In genomic region chr1:117615474-117615873, GRCh38 we compare ENCODE assay signal across 11 cellular contexts. TPM values are rescaled to one million over a fixed set of nuclear protein-coding genes. Genes with fewer than 3 reads are reported as not detected.
DNase-seq lines count a peak whose midpoint lies in the region; TF ChIP-seq lines count a peak whose summit lies in the region.
"Had no signal": no experiment of that assay in that cellular context is flagged by ENCODE, and none has a peak within 500 bp of the region (broad histone marks: within the 10 kb centered on the region; RNA-seq: fewer than 3 reads in every experiment).

No MANE protein-coding gene starts in this region.

- WGBS in hepatocyte (ENCODE audit: low lambda C conversion rate, missing lambda C conversion rate) = 88% methylated on average over 3 of the region's 3 CpGs

- DNase-seq in activated effector memory CD4-positive, alpha-beta T cell treated with anti-CD3 and anti-CD28 coated beads, Interleukin-2, amount 50 U/mL, for 16 hours = peak; percentile 73
- DNase-seq in activated effector memory CD4-positive, alpha-beta T cell treated with Interleukin-2 at 50 U/mL for 16 hours = no peak
- DNase-seq in NB4 (ENCODE audit: low read depth) (peak; percentile 87), cerebellar cortex (ENCODE audit: low spot score) (no peak), NOMO-1 treated with DMSO at 0.1 percent for 48 hours (lab: John Stamatoyannopoulos, UW; ENCODE audit: unreplicated experiment) (no peak), hepatocyte (ENCODE audit: low spot score) (no peak)
- peak; percentile 6 for DNase-seq in activated T-helper 9 cell treated with anti-CD3 and anti-CD28 coated beads, Interleukin-2, amount 50 U/mL, for 16 hours (ENCODE audit: low read depth)
- DNase-seq in stimulated activated CD8-positive, alpha-beta memory T cell treated with anti-CD3 and anti-CD28 coated beads, Interleukin-7, amount 100 ng/mL, for 48 hours (ENCODE audit: extremely low read depth in 1 of 2, low read depth in 1 of 2) = peak; percentile 1 to 11
- DNase-seq: foreskin keratinocyte, HFFc6, NCI-H774 had no signal

- H3K4me3 ChIP-seq in NB4 (ENCODE audit: low read depth, low read length) (peak overlapping the region; percentile 52), hepatocyte (no peak overlapping the region)

- no peak for TF ChIP-seq POLR2A in NB4 (IDR thresholded peaks at IDR 0.05; ENCODE audit: extremely low read depth, insufficient read length)

- H3K4me2 ChIP-seq in hepatocyte = no peak overlapping the region

- peaks cover 69% of the 10 kb centered on the region for H3K79me2 ChIP-seq in hepatocyte

- H3K27me3 ChIP-seq in hepatocyte = no peaks in the 10 kb centered on the region

- H3K9me3 ChIP-seq in hepatocyte (ENCODE audit: low read depth) = no peaks in the 10 kb centered on the region

- no peak for TF ChIP-seq CTCF in NB4 (IDR thresholded peaks at IDR 0.05; ENCODE audit: low read depth, low read length)
- TF ChIP-seq CTCF in hepatocyte (IDR thresholded peaks at IDR 0.05; ENCODE audit: poor library complexity) = no peak

- H3K9me2 ChIP-seq in hepatocyte (replicated peaks; ENCODE audit: insufficient read depth) = no peaks in the 10 kb centered on the region

- H3K27ac ChIP-seq in hepatocyte = no peak overlapping the region
- H3K27ac ChIP-seq: foreskin keratinocyte had no signal

- H3K4me1 ChIP-seq in hepatocyte (ENCODE audit: insufficient read depth) = peaks cover 18% of the 10 kb centered on the region

- no peaks in the 10 kb centered on the region for H4K20me1 ChIP-seq in hepatocyte (ENCODE audit: insufficient read depth, poor library complexity, severe bottlenecking)

- no peaks in the 10 kb centered on the region for H3K36me3 ChIP-seq in hepatocyte (replicated peaks; ENCODE audit: insufficient read depth, low read depth)

- H2AFZ ChIP-seq in hepatocyte = no peak overlapping the region

RNA-seq across cellular contexts. Expression of gene TENT5C, which starts 9.6 kb away (rescaled TPM):
- 4.1 and 5.5 TPM in 2 replicates for total RNA-seq in hepatocyte
- polyA plus RNA-seq in hepatocyte = 2.4 and 2.5 TPM in 2 replicates

Comparison
In these comparisons a context has a peak if more than half of its experiments do, and no peak if none do; other contexts are left out.
1. DNase-seq: peak in activated effector memory CD4-positive, alpha-beta T cell treated with anti-CD3 and anti-CD28 coated beads, Interleukin-2, amount 50 U/mL, for 16 hours (single experiment), NB4 (single experiment), activated T-helper 9 cell treated with anti-CD3 and anti-CD28 coated beads, Interleukin-2, amount 50 U/mL, for 16 hours (single experiment) and stimulated activated CD8-positive, alpha-beta memory T cell treated with anti-CD3 and anti-CD28 coated beads, Interleukin-7, amount 100 ng/mL, for 48 hours (2 of 2); none in activated effector memory CD4-positive, alpha-beta T cell treated with Interleukin-2 at 50 U/mL for 16 hours (single experiment), cerebellar cortex (single experiment), NOMO-1 treated with DMSO at 0.1 percent for 48 hours (single experiment) and hepatocyte (single experiment).